10 cellular contexts compared by ENCODE assay signal in the genomic region with DNA sequence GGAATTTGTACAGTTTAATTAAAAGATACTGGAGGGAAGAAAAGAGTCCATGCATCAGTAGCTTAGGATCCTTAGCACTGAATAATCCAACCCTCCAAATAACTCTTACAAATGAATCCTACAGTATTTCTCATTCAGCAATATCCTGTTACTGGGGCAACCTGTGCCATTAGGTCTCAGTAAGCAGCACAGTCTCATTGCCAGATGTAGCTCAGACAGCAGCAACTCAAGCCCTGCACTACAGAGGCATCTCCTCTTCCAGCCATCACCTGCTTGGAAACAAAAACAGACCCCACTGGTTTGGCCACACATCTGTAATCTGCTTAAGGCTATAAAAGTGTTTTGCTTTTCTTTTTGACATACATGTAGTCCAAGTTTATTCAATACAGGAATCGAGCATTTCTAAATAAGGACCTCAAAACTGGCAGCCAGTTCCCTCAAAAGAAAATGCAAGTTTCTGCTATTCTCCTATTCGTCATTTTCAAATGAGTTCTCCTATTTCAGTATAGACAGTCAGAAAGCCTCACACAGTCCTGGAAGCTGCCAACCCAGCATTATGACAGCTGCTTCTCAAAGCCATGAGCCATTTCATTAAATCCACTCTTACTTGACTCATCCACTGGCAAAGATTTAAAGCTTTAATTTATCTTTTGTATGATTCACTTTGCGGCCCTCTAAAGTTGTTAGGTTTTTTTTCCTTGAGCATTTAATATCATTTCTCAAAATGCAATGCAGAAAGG.
DNase-seq lines count a peak whose midpoint lies in the region; ATAC-seq and TF ChIP-seq lines count a peak whose summit lies in the region.
"Had no signal": no experiment of that assay in that cellular context is flagged by ENCODE, and none has a peak within 500 bp of the region (broad histone marks: within the 10 kb centered on the region; RNA-seq: fewer than 3 reads in every experiment).

No MANE protein-coding gene starts in this region.

- CTCF ChIA-PET in activated CD4-positive, alpha-beta memory T cell treated with anti-CD3 and anti-CD28 coated beads, Interleukin-2, amount 10 ng/mL, durations not matched to agents 7 days and 5 days (lab: Charles Lee) = no interaction called here

- H3K4me1 Mint-ChIP-seq in HFFc6 (ENCODE audit: low read depth) (peaks cover 16% of the 10 kb centered on the region), glutamatergic neuron (ENCODE audit: low read depth, unreplicated experiment) (peaks cover 7% of the 10 kb centered on the region)
- H3K4me1 Mint-ChIP-seq in activated T-helper 17 cell treated with anti-CD3 and anti-CD28 coated beads, Interleukin-2, amount 50 U/mL, for 72 hours = no peaks in the 10 kb centered on the region
- no peaks in the 10 kb centered on the region for H3K4me1 Mint-ChIP-seq in stimulated activated memory B cell treated with anti-CD40 and anti-IgM and Interleukin-4, amounts not matched to agents 10 μg/mL and 1 μg/mL and 100 μg/mL, for 72 hours
- no peaks in the 10 kb centered on the region for H3K4me1 Mint-ChIP-seq in activated CD4-positive, alpha-beta memory T cell treated with anti-CD3 and anti-CD28 coated beads, Interleukin-2, amount 10 ng/mL, durations not matched to agents 7 days and 5 days

- in situ Hi-C loops in GM13976 (cut with MboI; ENCODE audit: low sequenced_read_pairs, unreplicated experiment) = no loop called here

- H3K4me3 Mint-ChIP-seq in HFFc6 (no peak overlapping the region), glutamatergic neuron (ENCODE audit: unreplicated experiment) (no peak overlapping the region)
- no peak overlapping the region for H3K4me3 Mint-ChIP-seq in activated T-helper 17 cell treated with anti-CD3 and anti-CD28 coated beads, Interleukin-2, amount 50 U/mL, for 72 hours
- H3K4me3 Mint-ChIP-seq in stimulated activated memory B cell treated with anti-CD40 and anti-IgM and Interleukin-4, amounts not matched to agents 10 μg/mL and 1 μg/mL and 100 μg/mL, for 72 hours = no peak overlapping the region
- no peak overlapping the region for H3K4me3 Mint-ChIP-seq in activated CD4-positive, alpha-beta memory T cell treated with anti-CD3 and anti-CD28 coated beads, Interleukin-2, amount 10 ng/mL, durations not matched to agents 7 days and 5 days

- H3K27ac Mint-ChIP-seq in HFFc6 (peak overlapping the region; percentile 60), glutamatergic neuron (ENCODE audit: unreplicated experiment) (peak overlapping the region; percentile 15)
- H3K27ac Mint-ChIP-seq in activated T-helper 17 cell treated with anti-CD3 and anti-CD28 coated beads, Interleukin-2, amount 50 U/mL, for 72 hours = peak overlapping the region; percentile 39
- no peak overlapping the region for H3K27ac Mint-ChIP-seq in stimulated activated memory B cell treated with anti-CD40 and anti-IgM and Interleukin-4, amounts not matched to agents 10 μg/mL and 1 μg/mL and 100 μg/mL, for 72 hours
- no peak overlapping the region for H3K27ac Mint-ChIP-seq in activated CD4-positive, alpha-beta memory T cell treated with anti-CD3 and anti-CD28 coated beads, Interleukin-2, amount 10 ng/mL, durations not matched to agents 7 days and 5 days

- ATAC-seq in activated T-helper 17 cell treated with anti-CD3 and anti-CD28 coated beads, Interleukin-2, amount 50 U/mL, for 72 hours (replicated peaks) = no peak
- ATAC-seq in stimulated activated memory B cell treated with anti-CD40 and anti-IgM and Interleukin-4, amounts not matched to agents 10 μg/mL and 1 μg/mL and 100 μg/mL, for 72 hours = no peak
- ATAC-seq in GM18870 (IDR thresholded peaks at IDR 0.05; ENCODE audit: unreplicated experiment) = no peak

- TF ChIP-seq CTCF in HFFc6 (IDR thresholded peaks at IDR 0.05) = no peak
- TF ChIP-seq CTCF in glutamatergic neuron (IDR thresholded peaks at IDR 0.05; ENCODE audit: partially characterized antibody, unreplicated experiment) = no peak
- no peak for TF ChIP-seq CTCF in GM13976 (IDR thresholded peaks at IDR 0.05; ENCODE audit: borderline replicate concordance, control extremely low read depth, extremely low read depth, insufficient read depth, missing control alignments)

- peaks cover 25% of the 10 kb centered on the region for H3K36me3 Mint-ChIP-seq in HFFc6 (ENCODE audit: low read depth)
- H3K36me3 Mint-ChIP-seq in activated T-helper 17 cell treated with anti-CD3 and anti-CD28 coated beads, Interleukin-2, amount 50 U/mL, for 72 hours (ENCODE audit: low read depth) = peaks cover 12% of the 10 kb centered on the region
- H3K36me3 Mint-ChIP-seq in glutamatergic neuron (ENCODE audit: unreplicated experiment) = peaks cover 12% of the 10 kb centered on the region
- H3K36me3 Mint-ChIP-seq in stimulated activated memory B cell treated with anti-CD40 and anti-IgM and Interleukin-4, amounts not matched to agents 10 μg/mL and 1 μg/mL and 100 μg/mL, for 72 hours = peaks cover 19% of the 10 kb centered on the region
- H3K36me3 Mint-ChIP-seq in activated CD4-positive, alpha-beta memory T cell treated with anti-CD3 and anti-CD28 coated beads, Interleukin-2, amount 10 ng/mL, durations not matched to agents 7 days and 5 days (ENCODE audit: low read depth) = no peaks in the 10 kb centered on the region

- POLR2A ChIA-PET in activated CD4-positive, alpha-beta memory T cell treated with anti-CD3 and anti-CD28 coated beads, Interleukin-2, amount 10 ng/mL, durations not matched to agents 7 days and 5 days (lab: Charles Lee) = no interaction called here

- H3K27me3 Mint-ChIP-seq in HFFc6 (ENCODE audit: insufficient read depth) (no peaks in the 10 kb centered on the region), glutamatergic neuron (ENCODE audit: unreplicated experiment) (peaks cover 7% of the 10 kb centered on the region)
- H3K27me3 Mint-ChIP-seq in activated T-helper 17 cell treated with anti-CD3 and anti-CD28 coated beads, Interleukin-2, amount 50 U/mL, for 72 hours = no peaks in the 10 kb centered on the region
- H3K27me3 Mint-ChIP-seq in stimulated activated memory B cell treated with anti-CD40 and anti-IgM and Interleukin-4, amounts not matched to agents 10 μg/mL and 1 μg/mL and 100 μg/mL, for 72 hours = no peaks in the 10 kb centered on the region
- H3K27me3 Mint-ChIP-seq in activated CD4-positive, alpha-beta memory T cell treated with anti-CD3 and anti-CD28 coated beads, Interleukin-2, amount 10 ng/mL, durations not matched to agents 7 days and 5 days = no peaks in the 10 kb centered on the region

- DNase-seq in A172 (ENCODE audit: low spot score) (peak; percentile 30), HFFc6 (peak; percentile 6), glutamatergic neuron (no peak), GM13976 (ENCODE audit: low spot score) (no peak)
- no peak for DNase-seq in activated CD4-positive, alpha-beta memory T cell treated with anti-CD3 and anti-CD28 coated beads, Interleukin-2, amount 10 ng/mL, durations not matched to agents 7 days and 5 days
- DNase-seq: activated T-cell treated with anti-CD3 and anti-CD28 coated beads, Interleukin-2, amount 50 U/mL, for 48 hours; small intestine had no signal

- H3K9me3 Mint-ChIP-seq in HFFc6 = no peaks in the 10 kb centered on the region
- H3K9me3 Mint-ChIP-seq in activated T-helper 17 cell treated with anti-CD3 and anti-CD28 coated beads, Interleukin-2, amount 50 U/mL, for 72 hours = no peaks in the 10 kb centered on the region
- peaks cover 9% of the 10 kb centered on the region for H3K9me3 Mint-ChIP-seq in glutamatergic neuron (ENCODE audit: unreplicated experiment)
- H3K9me3 Mint-ChIP-seq in stimulated activated memory B cell treated with anti-CD40 and anti-IgM and Interleukin-4, amounts not matched to agents 10 μg/mL and 1 μg/mL and 100 μg/mL, for 72 hours = no peaks in the 10 kb centered on the region
- no peaks in the 10 kb centered on the region for H3K9me3 Mint-ChIP-seq in activated CD4-positive, alpha-beta memory T cell treated with anti-CD3 and anti-CD28 coated beads, Interleukin-2, amount 10 ng/mL, durations not matched to agents 7 days and 5 days

Comparison
In these comparisons a context has a peak if more than half of its experiments do, and no peak if none do; other contexts are left out.
1. DNase-seq: peak in A172 (single experiment) and HFFc6 (single experiment); none in glutamatergic neuron (single experiment), GM13976 (single experiment) and activated CD4-positive, alpha-beta memory T cell treated with anti-CD3 and anti-CD28 coated beads, Interleukin-2, amount 10 ng/mL, durations not matched to agents 7 days and 5 days (single experiment).
2. H3K27ac Mint-ChIP-seq: peak in HFFc6 (single experiment), activated T-helper 17 cell treated with anti-CD3 and anti-CD28 coated beads, Interleukin-2, amount 50 U/mL, for 72 hours (single experiment) and glutamatergic neuron (single experiment); none in stimulated activated memory B cell treated with anti-CD40 and anti-IgM and Interleukin-4, amounts not matched to agents 10 μg/mL and 1 μg/mL and 100 μg/mL, for 72 hours (single experiment) and activated CD4-positive, alpha-beta memory T cell treated with anti-CD3 and anti-CD28 coated beads, Interleukin-2, amount 10 ng/mL, durations not matched to agents 7 days and 5 days (single experiment).